27 cellular contexts compared by ENCODE assay signal in the genomic region with DNA sequence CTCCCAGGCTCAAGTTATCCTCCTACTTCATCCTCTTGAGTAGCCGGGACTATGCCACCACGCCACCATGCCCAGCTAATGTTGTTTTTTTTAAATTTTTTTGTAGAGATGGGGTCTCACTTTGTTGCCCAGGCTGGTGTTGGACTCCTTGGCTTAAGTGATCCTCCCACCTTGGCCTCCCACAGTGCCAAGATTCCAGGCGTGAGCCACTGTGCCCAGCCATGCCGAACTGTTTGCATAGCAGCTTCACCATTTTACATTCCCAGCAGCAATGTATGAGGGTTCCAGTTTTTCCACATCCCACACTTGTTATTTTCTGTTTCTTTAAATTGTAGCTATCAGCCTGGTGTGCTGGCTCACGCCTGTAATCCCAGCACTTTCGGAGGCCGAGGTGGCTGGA. TPM values are rescaled to one million over a fixed set of nuclear protein-coding genes. Genes with fewer than 3 reads are reported as not detected.
A peak's percentile ranks its signal among the peaks of the same experiment; 100 is the strongest.
DNase-seq lines count a peak whose midpoint lies in the region; ATAC-seq, FAIRE-seq and TF ChIP-seq lines count a peak whose summit lies in the region.
"Had no signal": no experiment of that assay in that cellular context is flagged by ENCODE, and none has a peak within 500 bp of the region (broad histone marks: within the 10 kb centered on the region; RNA-seq: fewer than 3 reads in every experiment).

No MANE protein-coding gene starts in this region.

- H3K9ac ChIP-seq in HepG2 (ENCODE audit: insufficient read depth, low read depth, low read length) (no peak overlapping the region), smooth muscle cell (ENCODE audit: low read depth) (peak overlapping the region; percentile 30)

- TF ChIP-seq RAD21 in HepG2 (CRISPR knock-in tag; IDR thresholded peaks at IDR 0.05): no peak

- intact Hi-C loops in HepG2 (cut with micrococcal nuclease; ENCODE audit: unreplicated experiment) (no loop called here), right lobe of liver (cut with DNase I) (no loop called here), body of pancreas (cut with DNase I) (no loop called here), esophagus muscularis mucosa (cut with DNase I) (no loop called here)

- no peak for TF ChIP-seq CTCF in HepG2 (CRISPR knock-in tag; IDR thresholded peaks at IDR 0.05)
- TF ChIP-seq CTCF in right lobe of liver (IDR thresholded peaks at IDR 0.05): no peak
- no peak for TF ChIP-seq CTCF in body of pancreas (IDR thresholded peaks at IDR 0.05)
- TF ChIP-seq CTCF in smooth muscle cell (IDR thresholded peaks at IDR 0.05; ENCODE audit: borderline replicate concordance, insufficient read depth, poor library complexity, severe bottlenecking): no peak
- no peak for TF ChIP-seq CTCF in esophagus muscularis mucosa (IDR thresholded peaks at IDR 0.05)

- H3K9me3 ChIP-seq in HepG2 (ENCODE audit: low read length) (no peaks in the 10 kb centered on the region), right lobe of liver (no peaks in the 10 kb centered on the region), body of pancreas (no peaks in the 10 kb centered on the region), smooth muscle cell (replicated peaks; ENCODE audit: low read depth) (no peaks in the 10 kb centered on the region), esophagus muscularis mucosa (no peaks in the 10 kb centered on the region)
- H3K9me3 ChIP-seq: A549, HAP-1 had no signal

- H3K27ac ChIP-seq in HepG2 (ENCODE audit: extremely low read length, insufficient read depth, low read length) (no peak overlapping the region), right lobe of liver (no peak overlapping the region), body of pancreas (peak overlapping the region; percentile 90 to 100 (median 96)), smooth muscle cell (ENCODE audit: low read depth) (peak overlapping the region; percentile 79), esophagus muscularis mucosa (replicated peaks in 1 of 4) (no peak overlapping the region)
- H3K27ac ChIP-seq: A549 had no signal

- H3K27me3 ChIP-seq in HepG2 (ENCODE audit: control insufficient read depth in 1 of 2, insufficient read depth in 2 of 2, low read length in 2 of 2) (peaks cover 7 to 46% of the 10 kb centered on the region in 2 experiments), right lobe of liver (no peaks in the 10 kb centered on the region), body of pancreas (no peaks in the 10 kb centered on the region), smooth muscle cell (ENCODE audit: low read depth) (no peaks in the 10 kb centered on the region), esophagus muscularis mucosa (no peaks in the 10 kb centered on the region)

- H3K36me3 ChIP-seq in HepG2 (replicated peaks in 1 of 2; ENCODE audit: control insufficient read depth in 1 of 2, insufficient read depth in 2 of 2, low read length in 2 of 2) (no peaks in the 10 kb centered on the region), right lobe of liver (no peaks in the 10 kb centered on the region), body of pancreas (replicated peaks in 1 of 2; ENCODE audit: insufficient read depth in 1 of 2, low read depth in 2 of 2) (no peaks in the 10 kb centered on the region), smooth muscle cell (ENCODE audit: low read depth) (no peaks in the 10 kb centered on the region), esophagus muscularis mucosa (no peaks in the 10 kb centered on the region)
- H3K36me3 ChIP-seq: HAP-1 had no signal

- H3K79me2 ChIP-seq in HepG2 (ENCODE audit: insufficient read depth, low read length) (no peaks in the 10 kb centered on the region), smooth muscle cell (ENCODE audit: low read depth) (no peaks in the 10 kb centered on the region)

- H3K4me3 ChIP-seq in HepG2 (replicated peaks in 1 of 3; ENCODE audit: insufficient read depth in 1 of 3, low read depth in 2 of 3, low read length in 3 of 3) (no peak overlapping the region), right lobe of liver (no peak overlapping the region), body of pancreas (no peak overlapping the region), smooth muscle cell (no peak overlapping the region), esophagus muscularis mucosa (no peak overlapping the region)
- H3K4me3 ChIP-seq: A549, HAP-1 had no signal

- FAIRE-seq in HepG2 (lab: Jason Lieb, UNC): no peak
- FAIRE-seq: A549, GM12892, H54 had no signal

- no peak for ATAC-seq in HepG2
- no peak for ATAC-seq in right lobe of liver
- no peak for ATAC-seq in body of pancreas
- no peak for ATAC-seq in activated CD4-positive, CD25-positive, alpha-beta regulatory T cell treated with anti-CD3 and anti-CD28 coated beads, Interleukin-2, amount 50 U/mL, for 24 hours
- ATAC-seq in HG02678 (IDR thresholded peaks at IDR 0.05; ENCODE audit: unreplicated experiment): no peak
- ATAC-seq: A549 had no signal

- H2AFZ ChIP-seq in HepG2 (ENCODE audit: low read length): no peak overlapping the region
- H2AFZ ChIP-seq in smooth muscle cell (ENCODE audit: low read depth): no peak overlapping the region

- no peaks in the 10 kb centered on the region for H4K20me1 ChIP-seq in HepG2 (ENCODE audit: insufficient read depth, low read length)
- no peaks in the 10 kb centered on the region for H4K20me1 ChIP-seq in smooth muscle cell (ENCODE audit: low read depth)

- TF ChIP-seq POLR2A in HepG2 (IDR thresholded peaks at IDR 0.05; ENCODE audit: insufficient read depth in 1 of 2, low read depth in 2 of 2, low read length in 2 of 2) (no peak), right lobe of liver (IDR thresholded peaks at IDR 0.05) (no peak), body of pancreas (IDR thresholded peaks at IDR 0.05) (no peak), esophagus muscularis mucosa (IDR thresholded peaks at IDR 0.05; ENCODE audit: low read depth) (no peak)

- DNase-seq in HepG2 (ENCODE audit: low spot score) (no peak), right lobe of liver (no peak), body of pancreas (peak in 1 of 4 donors; percentile 50), kidney glomerular epithelial cell (lab: John Stamatoyannopoulos, UW) (peak; percentile 23), smooth muscle cell (lab: John Stamatoyannopoulos, UW; ENCODE audit: unreplicated experiment) (no peak), esophagus muscularis mucosa (ENCODE audit: extremely low spot score) (no peak)
- DNase-seq: 8988T; ACHN; AML-193; C1 segment of cervical spinal cord; Calu3; CD4-positive, alpha-beta memory T cell; COR-L47; DMS53; DMS79 treated with DMSO at 0.1 percent for 48 hours; GF-D8; GOT3; HFFc6 had no signal

- in situ Hi-C loops in HepG2 (cut with HindIII; ENCODE audit: extremely low pct_ligation_motif_present, low pct_unique_long_range_greater_than_20kb): no loop called here

- CTCF ChIA-PET in HepG2 (lab: Yijun Ruan, JAX; ENCODE audit: low intra/inter-chr PET ratio, low total read pairs): no interaction called here

- no peak for TF ChIP-seq EP300 in HepG2 (IDR thresholded peaks at IDR 0.05; ENCODE audit: low read depth in 2 of 2, low read length in 2 of 2)
- no peak for TF ChIP-seq EP300 in HepG2 (CRISPR knock-in tag; IDR thresholded peaks at IDR 0.05; ENCODE audit: borderline replicate concordance)
- no peak for TF ChIP-seq EP300 in esophagus muscularis mucosa (IDR thresholded peaks at IDR 0.05)

- H3K4me2 ChIP-seq in HepG2 (ENCODE audit: low read depth, low read length): peak overlapping the region; percentile 18
- H3K4me2 ChIP-seq in smooth muscle cell: no peak overlapping the region
- H3K4me2 ChIP-seq: A549 had no signal

- H3K4me1 ChIP-seq in HepG2 (ENCODE audit: insufficient read depth, low read length): peaks cover 55% of the 10 kb centered on the region
- H3K4me1 ChIP-seq in right lobe of liver: no peaks in the 10 kb centered on the region
- H3K4me1 ChIP-seq in body of pancreas: peaks cover 42% of the 10 kb centered on the region
- no peaks in the 10 kb centered on the region for H3K4me1 ChIP-seq in smooth muscle cell (ENCODE audit: low read depth)
- no peaks in the 10 kb centered on the region for H3K4me1 ChIP-seq in esophagus muscularis mucosa
- H3K4me1 ChIP-seq: A549, HAP-1 had no signal

- 45% methylated on average over 7 of the region's 7 CpGs for WGBS in HepG2 (ENCODE audit: low lambda C conversion rate)
- 91% methylated on average over 7 of the region's 7 CpGs for WGBS in right lobe of liver (ENCODE audit: insufficient coverage, low coverage, low lambda C conversion rate, missing lambda C conversion rate)
- 56 to 69% methylated on average over 7 of the region's 7 CpGs for WGBS in body of pancreas, 2 donors
- WGBS in smooth muscle cell (ENCODE audit: low lambda C conversion rate): 92% methylated on average over 7 of the region's 7 CpGs
- WGBS in esophagus muscularis mucosa: 87% methylated on average over 7 of the region's 7 CpGs

- BruUV-seq in HepG2 (replicated peaks; lab: Mats Ljungman, UMichigan): no TSS peak

- no peaks in the 10 kb centered on the region for H3F3A ChIP-seq in smooth muscle cell (ENCODE audit: low read depth)

- POLR2A ChIA-PET in HepG2 (lab: Yijun Ruan, JAX): no interaction called here

RNA-seq across cellular contexts. Expression of a gene that starts 2.2 kb away (rescaled TPM):
- total RNA-seq in HepG2 (2016; rRNA removed; fragmentation: Illumina TruSeq; extraction: Trizol): not detected in 2 replicates
- not detected in 2 replicates for total RNA-seq in HepG2 (2016; cell fraction: cytosol; rRNA removed; fragmentation: Illumina TruSeq; extraction: Trizol; ENCODE audit: low read depth)
- total RNA-seq in HepG2 (2016; cell fraction: insoluble cytoplasmic fraction; rRNA removed; fragmentation: Illumina TruSeq; extraction: Trizol): not detected in 2 replicates
- not detected in 2 replicates for total RNA-seq in HepG2 (2016; cell fraction: membrane; rRNA removed; fragmentation: Illumina TruSeq; extraction: Trizol)
- total RNA-seq in HepG2 (2016; cell fraction: nucleus; rRNA removed; fragmentation: Illumina TruSeq; extraction: Trizol): not detected in 2 replicates
- polyA plus RNA-seq in HepG2 (2011; rRNA removed): 0.55 TPM in 1 of 2 replicates, not detected in the other
- 0.13 and 0.14 TPM in 2 replicates for polyA plus RNA-seq in HepG2 (2011; cell fraction: cytosol; rRNA removed)
- polyA plus RNA-seq in HepG2 (2011; cell fraction: nucleus; rRNA removed): 0.47 TPM in 1 of 2 replicates, not detected in the other
- polyA plus RNA-seq in HepG2 (2012): not detected in 2 replicates
- polyA plus RNA-seq in HepG2 (2016; cell fraction: cytosol; fragmentation: Illumina TruSeq; extraction: Trizol; ENCODE audit: low read depth): not detected in 2 replicates
- polyA plus RNA-seq in HepG2 (2016; cell fraction: insoluble cytoplasmic fraction; fragmentation: Illumina TruSeq; extraction: Trizol; ENCODE audit: low read depth): not detected in 2 replicates
- not detected in 2 replicates for polyA plus RNA-seq in HepG2 (2016; cell fraction: membrane; fragmentation: Illumina TruSeq; extraction: Trizol; ENCODE audit: low read depth)
- polyA plus RNA-seq in HepG2 (2016; cell fraction: nucleus; fragmentation: Illumina TruSeq; extraction: Trizol; ENCODE audit: insufficient read depth, low read depth): not detected in 2 replicates
- polyA minus RNA-seq in HepG2 (2011; rRNA and poly(A)+ RNA removed; ENCODE audit: low replicate concordance): not detected in 2 replicates
- not detected in 2 replicates for polyA minus RNA-seq in HepG2 (2011; cell fraction: cytosol; rRNA and poly(A)+ RNA removed)
- polyA minus RNA-seq in HepG2 (2011; cell fraction: nucleus; rRNA and poly(A)+ RNA removed): not detected in 2 replicates
- not detected for total RNA-seq in right lobe of liver
- over 10,000 TPM; 14,932 to 20,352 TPM for total RNA-seq in body of pancreas
- total RNA-seq in smooth muscle cell: not detected in 2 replicates
- 1.9 and 7.2 TPM in 2 replicates for polyA plus RNA-seq in smooth muscle cell
- not detected for total RNA-seq in esophagus muscularis mucosa
- total RNA-seq: Calu3; CD4-positive, alpha-beta memory T cell; Daoy; G401; HFFc6 had no signal
- polyA plus RNA-seq: A549; BJ; CD4-positive, alpha-beta memory T cell had no signal

RNA-seq across cellular contexts. Expression of a gene that starts 9.6 kb away (rescaled TPM):
- not detected in 2 replicates for total RNA-seq in HepG2 (2016; rRNA removed; fragmentation: Illumina TruSeq; extraction: Trizol)
- total RNA-seq in HepG2 (2016; cell fraction: cytosol; rRNA removed; fragmentation: Illumina TruSeq; extraction: Trizol; ENCODE audit: low read depth): not detected in 2 replicates
- total RNA-seq in HepG2 (2016; cell fraction: insoluble cytoplasmic fraction; rRNA removed; fragmentation: Illumina TruSeq; extraction: Trizol): not detected in 2 replicates
- not detected in 2 replicates for total RNA-seq in HepG2 (2016; cell fraction: membrane; rRNA removed; fragmentation: Illumina TruSeq; extraction: Trizol)
- total RNA-seq in HepG2 (2016; cell fraction: nucleus; rRNA removed; fragmentation: Illumina TruSeq; extraction: Trizol): not detected in 2 replicates
- 0.13 and 0.39 TPM in 2 replicates for polyA plus RNA-seq in HepG2 (2011; rRNA removed)
- polyA plus RNA-seq in HepG2 (2011; cell fraction: cytosol; rRNA removed): 0.13 TPM in 1 of 2 replicates, not detected in the other
- 0.53 TPM in 1 of 2 replicates, not detected in the other for polyA plus RNA-seq in HepG2 (2011; cell fraction: nucleus; rRNA removed)
- 0.78 and 0.89 TPM in 2 replicates for polyA plus RNA-seq in HepG2 (2012)
- 0.40 TPM in 1 of 2 replicates, not detected in the other for polyA plus RNA-seq in HepG2 (2016; cell fraction: cytosol; fragmentation: Illumina TruSeq; extraction: Trizol; ENCODE audit: low read depth)
- not detected in 2 replicates for polyA plus RNA-seq in HepG2 (2016; cell fraction: insoluble cytoplasmic fraction; fragmentation: Illumina TruSeq; extraction: Trizol; ENCODE audit: low read depth)
- polyA plus RNA-seq in HepG2 (2016; cell fraction: membrane; fragmentation: Illumina TruSeq; extraction: Trizol; ENCODE audit: low read depth): 0.37 TPM in 1 of 2 replicates, not detected in the other
- polyA plus RNA-seq in HepG2 (2016; cell fraction: nucleus; fragmentation: Illumina TruSeq; extraction: Trizol; ENCODE audit: insufficient read depth, low read depth): not detected in 2 replicates
- not detected in 2 replicates for polyA minus RNA-seq in HepG2 (2011; rRNA and poly(A)+ RNA removed; ENCODE audit: low replicate concordance)
- polyA minus RNA-seq in HepG2 (2011; cell fraction: cytosol; rRNA and poly(A)+ RNA removed): not detected in 2 replicates
- not detected in 2 replicates for polyA minus RNA-seq in HepG2 (2011; cell fraction: nucleus; rRNA and poly(A)+ RNA removed)
- total RNA-seq in right lobe of liver: not detected
- total RNA-seq in body of pancreas: over 10,000 TPM; 18,538 to 32,261 TPM
- total RNA-seq in smooth muscle cell: 1.7 TPM in 1 of 2 replicates, not detected in the other
- polyA plus RNA-seq in smooth muscle cell: 2.3 and 11.1 TPM in 2 replicates
- not detected for total RNA-seq in esophagus muscularis mucosa
- total RNA-seq: Calu3; CD4-positive, alpha-beta memory T cell; Daoy; G401; HFFc6 had no signal
- polyA plus RNA-seq: A549; BJ; CD4-positive, alpha-beta memory T cell had no signal

RNA-seq across cellular contexts. Expression of a gene that starts 34.8 kb away (rescaled TPM):
- total RNA-seq in HepG2 (2016; rRNA removed; fragmentation: Illumina TruSeq; extraction: Trizol) (35.9 and 48.1 TPM in 2 replicates), right lobe of liver (100 to 1,000 TPM in 1 of 6 experiments, 10 to 100 TPM in 5; 29.2 to 108 (median 51.2) TPM), body of pancreas (10 to 100 TPM; 61.0 to 72.8 TPM), smooth muscle cell (49.4 and 49.9 TPM in 2 replicates), esophagus muscularis mucosa (10 to 100 TPM; 31.6 to 67.1 (median 54.8) TPM)
- total RNA-seq in HepG2 (2016; cell fraction: cytosol; rRNA removed; fragmentation: Illumina TruSeq; extraction: Trizol; ENCODE audit: low read depth): 13.1 and 14.5 TPM in 2 replicates
- 33.1 and 51.1 TPM in 2 replicates for total RNA-seq in HepG2 (2016; cell fraction: insoluble cytoplasmic fraction; rRNA removed; fragmentation: Illumina TruSeq; extraction: Trizol)
- total RNA-seq in HepG2 (2016; cell fraction: membrane; rRNA removed; fragmentation: Illumina TruSeq; extraction: Trizol): 38.7 and 43.1 TPM in 2 replicates
- 38.1 and 45.0 TPM in 2 replicates for total RNA-seq in HepG2 (2016; cell fraction: nucleus; rRNA removed; fragmentation: Illumina TruSeq; extraction: Trizol)
- polyA plus RNA-seq in HepG2 (2011; rRNA removed) (51.7 and 57.8 TPM in 2 replicates), smooth muscle cell (117 and 123 TPM in 2 replicates)
- polyA plus RNA-seq in HepG2 (2011; cell fraction: cytosol; rRNA removed): 31.6 and 53.3 TPM in 2 replicates
- polyA plus RNA-seq in HepG2 (2011; cell fraction: nucleus; rRNA removed): 202 and 242 TPM in 2 replicates
- 39.6 and 65.3 TPM in 2 replicates for polyA plus RNA-seq in HepG2 (2012)
- polyA plus RNA-seq in HepG2 (2016; cell fraction: cytosol; fragmentation: Illumina TruSeq; extraction: Trizol; ENCODE audit: low read depth): 13.2 and 13.9 TPM in 2 replicates
- polyA plus RNA-seq in HepG2 (2016; cell fraction: insoluble cytoplasmic fraction; fragmentation: Illumina TruSeq; extraction: Trizol; ENCODE audit: low read depth): 47.9 and 56.1 TPM in 2 replicates
- polyA plus RNA-seq in HepG2 (2016; cell fraction: membrane; fragmentation: Illumina TruSeq; extraction: Trizol; ENCODE audit: low read depth): 24.5 and 27.8 TPM in 2 replicates
- polyA plus RNA-seq in HepG2 (2016; cell fraction: nucleus; fragmentation: Illumina TruSeq; extraction: Trizol; ENCODE audit: insufficient read depth, low read depth): 68.9 and 74.0 TPM in 2 replicates
- polyA minus RNA-seq in HepG2 (2011; rRNA and poly(A)+ RNA removed; ENCODE audit: low replicate concordance): 35.0 and 120 TPM in 2 replicates
- polyA minus RNA-seq in HepG2 (2011; cell fraction: cytosol; rRNA and poly(A)+ RNA removed): 32.5 and 33.4 TPM in 2 replicates
- 77.6 and 107 TPM in 2 replicates for polyA minus RNA-seq in HepG2 (2011; cell fraction: nucleus; rRNA and poly(A)+ RNA removed)

Comparison
In these comparisons a context has a peak if more than half of its experiments do, and no peak if none do; other contexts are left out.
1. H3K27ac ChIP-seq: peak in body of pancreas (4 of 4) and smooth muscle cell (single experiment); none in HepG2 (single experiment), right lobe of liver (0 of 3) and esophagus muscularis mucosa (0 of 4).
2. RNA of a gene that starts 2.2 kb away (total RNA-seq): 14,932 to 20,352 TPM in body of pancreas; not detected in HepG2, not detected in right lobe of liver, not detected in smooth muscle cell and not detected in esophagus muscularis mucosa; every median in the first group is over 1,000 times any median in the second.
3. RNA of a gene that starts 9.6 kb away (total RNA-seq): 18,538 to 32,261 TPM in body of pancreas; 1.7 TPM in smooth muscle cell, not detected in HepG2, not detected in right lobe of liver and not detected in esophagus muscularis mucosa; every median in the first group is over 1,000 times any median in the second.